Comparison of ENCODE assay signal across 8 cellular contexts in genomic region chr9:136950656-136951030, GRCh38. TPM values are rescaled to one million over a fixed set of nuclear protein-coding genes. Genes with fewer than 3 reads are reported as not detected.
DNase-seq lines count a peak whose midpoint lies in the region; ATAC-seq and TF ChIP-seq lines count a peak whose summit lies in the region.

No MANE protein-coding gene starts in this region.

- H3F3A ChIP-seq in GM23248 (ENCODE audit: insufficient read depth): no peaks in the 10 kb centered on the region

- in situ Hi-C loops in GM23248 (cut with MboI): no loop called here

- H3K9me3 ChIP-seq in GM23248 (ENCODE audit: low read depth): no peaks in the 10 kb centered on the region
- H3K9me3 ChIP-seq in sigmoid colon: no peaks in the 10 kb centered on the region

- no peak overlapping the region for H2AFZ ChIP-seq in GM23248

- H3K4me3 ChIP-seq in GM23248 (no peak overlapping the region), sigmoid colon (peak overlapping the region in 3 of 4 donors; percentile 60 to 82 (median 68))

- peak overlapping the region; percentile 48 for H3K4me2 ChIP-seq in GM23248 (ENCODE audit: unreplicated experiment)

- DNase-seq in GM23248 (no peak), left cardiac atrium (no peak), sigmoid colon (no peak), SIG-M5 (lab: John Stamatoyannopoulos, UW) (no peak), T1000 (lab: John Stamatoyannopoulos, UW) (no peak), HuH-7 (ENCODE audit: low spot score) (no peak)

- intact Hi-C loops in left cardiac atrium (cut with DNase I): no loop called here
- intact Hi-C loops in sigmoid colon (cut with DNase I): no loop called here

- no peaks in the 10 kb centered on the region for H4K20me1 ChIP-seq in GM23248 (ENCODE audit: insufficient read depth)

- H3K27me3 ChIP-seq in GM23248 (replicated peaks; ENCODE audit: insufficient read depth) (no peaks in the 10 kb centered on the region; the same call in 1 of the 2 replicates), sigmoid colon (no peaks in the 10 kb centered on the region)

- ATAC-seq in left cardiac atrium (peak; percentile 9 to 31), GM21619 (IDR thresholded peaks at IDR 0.05; ENCODE audit: unreplicated experiment) (no peak)

- TF ChIP-seq POLR2A in sigmoid colon (IDR thresholded peaks at IDR 0.05): no peak

- no peak for TF ChIP-seq EP300 in sigmoid colon (IDR thresholded peaks at IDR 0.05)

- WGBS in GM23248 (ENCODE audit: low coverage in 1 of 2, low lambda C conversion rate in 2 of 2, missing lambda C conversion rate in 2 of 2), 2 experiments: 46 to 56% methylated on average over 7 of the region's 7 CpGs
- 9 to 52% methylated on average over 7 of the region's 7 CpGs for WGBS in sigmoid colon, 2 donors

- no peaks in the 10 kb centered on the region for H3K36me3 ChIP-seq in GM23248 (ENCODE audit: low read depth)
- H3K36me3 ChIP-seq in sigmoid colon: no peaks in the 10 kb centered on the region

- no peak overlapping the region for H3K27ac ChIP-seq in GM23248
- peak overlapping the region; percentile 97 for H3K27ac ChIP-seq in VCaP
- peak overlapping the region; percentile 81 to 89 (median 86) for H3K27ac ChIP-seq in sigmoid colon

- H3K79me2 ChIP-seq in GM23248 (ENCODE audit: insufficient read depth): no peaks in the 10 kb centered on the region

- H3K4me1 ChIP-seq in GM23248 (ENCODE audit: insufficient read depth) (no peaks in the 10 kb centered on the region), sigmoid colon (peaks cover 0 to 19% (median 15%) of the 10 kb centered on the region in 4 donors)

- TF ChIP-seq CTCF in VCaP (conservative IDR thresholded peaks at IDR 0.05) (no peak), sigmoid colon (IDR thresholded peaks at IDR 0.05) (no peak)

- H3K9me2 ChIP-seq in GM23248 (ENCODE audit: insufficient read depth): no peaks in the 10 kb centered on the region

- no peak overlapping the region for H3K9ac ChIP-seq in GM23248

RNA-seq across cellular contexts. Expression of gene LCN12, which starts 1.4 kb away (rescaled TPM):
- total RNA-seq in GM23248 (2014; rRNA removed; shearing (Covaris generic)): not detected in 2 replicates
- polyA plus RNA-seq in GM23248 (2016; fragmentation: Nextera tagmentation; extraction: Ambion mirVana) (not detected in 2 replicates), sigmoid colon (1 to 10 TPM in 1 of 3 donors, not detected in 2; 3.0 TPM)
- total RNA-seq in left cardiac atrium (10 to 100 TPM in 1 of 2 donors, 1 to 10 TPM in 1; 7.0 to 11.9 TPM), sigmoid colon (1 to 10 TPM in 1 of 4 donors, not detected in 3; 1.2 TPM)

RNA-seq across cellular contexts. Expression of gene C8G, which starts 5.6 kb away (rescaled TPM):
- not detected in 2 replicates for total RNA-seq in GM23248 (2014; rRNA removed; shearing (Covaris generic))
- 0.49 TPM in 1 of 2 replicates, not detected in the other for polyA plus RNA-seq in GM23248 (2016; fragmentation: Nextera tagmentation; extraction: Ambion mirVana)
- total RNA-seq in left cardiac atrium: 1 to 10 TPM in 1 of 2 donors, under 1 TPM in 1; 0.88 to 3.5 TPM
- total RNA-seq in sigmoid colon: not detected
- 10 to 100 TPM in 1 of 3 donors, 1 to 10 TPM in 2; 4.2 to 11.1 (median 5.4) TPM for polyA plus RNA-seq in sigmoid colon

RNA-seq across cellular contexts. Expression of gene FBXW5, which starts 6.1 kb away (rescaled TPM):
- total RNA-seq in GM23248 (2014; rRNA removed; shearing (Covaris generic)): 234 and 259 TPM in 2 replicates
- 110 and 113 TPM in 2 replicates for polyA plus RNA-seq in GM23248 (2016; fragmentation: Nextera tagmentation; extraction: Ambion mirVana)
- 100 to 1,000 TPM in 1 of 2 donors, 10 to 100 TPM in 1; 98.4 to 130 TPM for total RNA-seq in left cardiac atrium
- total RNA-seq in sigmoid colon: 100 to 1,000 TPM; 153 to 202 (median 171) TPM
- polyA plus RNA-seq in sigmoid colon: 100 to 1,000 TPM; 147 to 182 (median 165) TPM

RNA-seq across cellular contexts. Expression of gene PTGDS, which starts 26.7 kb away (rescaled TPM):
- not detected in 2 replicates for total RNA-seq in GM23248 (2014; rRNA removed; shearing (Covaris generic))
- polyA plus RNA-seq in GM23248 (2016; fragmentation: Nextera tagmentation; extraction: Ambion mirVana): 0.24 and 0.25 TPM in 2 replicates
- total RNA-seq in left cardiac atrium: 1,000 to 10,000 TPM; 3,329 to 4,014 TPM
- 10 to 100 TPM; 11.8 to 36.6 (median 32.4) TPM for total RNA-seq in sigmoid colon
- 100 to 1,000 TPM in 1 of 3 donors, 10 to 100 TPM in 1, 1 to 10 TPM in 1; 8.3 to 218 (median 24.0) TPM for polyA plus RNA-seq in sigmoid colon

RNA-seq across cellular contexts. Expression of gene LCNL1, which starts 32.1 kb away (rescaled TPM):
- total RNA-seq in GM23248 (2014; rRNA removed; shearing (Covaris generic)): not detected in 2 replicates
- polyA plus RNA-seq in GM23248 (2016; fragmentation: Nextera tagmentation; extraction: Ambion mirVana): not detected in 2 replicates
- total RNA-seq in left cardiac atrium: 1 to 10 TPM; 6.4 to 9.6 TPM
- total RNA-seq in sigmoid colon: 1 to 10 TPM in 1 of 4 donors, under 1 TPM in 3; 0.14 to 1.1 (median 0.43) TPM
- under 1 TPM in 1 of 3 donors, not detected in 2; 0.50 TPM for polyA plus RNA-seq in sigmoid colon
